ENCODE assay signal across 9 cellular contexts in genomic region chr11:128715691-128716153, GRCh38. TPM values are rescaled to one million over a fixed set of nuclear protein-coding genes. Genes with fewer than 3 reads are reported as not detected.
DNase-seq lines count a peak whose midpoint lies in the region; ATAC-seq, FAIRE-seq and TF ChIP-seq lines count a peak whose summit lies in the region.
"Had no signal": no experiment of that assay in that cellular context is flagged by ENCODE, and none has a peak within 500 bp of the region (broad histone marks: within the 10 kb centered on the region; RNA-seq: fewer than 3 reads in every experiment).

No MANE protein-coding gene starts in this region.

- H3K27ac Mint-ChIP-seq in CD14-positive monocyte (peak overlapping the region; percentile 95 to 100 (median 99)), nephron (peak overlapping the region; percentile 83 to 92 (median 92))
- peak overlapping the region; percentile 97 for H3K27ac Mint-ChIP-seq in dendritic cell treated with granulocyte-macrophage colony-stimulating factor and Interleukin-4, amounts not matched to agents 40 ng/mL and 50 ng/mL, for 4 days

- peaks cover 97% of the 10 kb centered on the region for H3K4me1 Mint-ChIP-seq in CD14-positive monocyte
- peaks cover 88% of the 10 kb centered on the region for H3K4me1 Mint-ChIP-seq in dendritic cell treated with granulocyte-macrophage colony-stimulating factor and Interleukin-4, amounts not matched to agents 40 ng/mL and 50 ng/mL, for 4 days (ENCODE audit: low read depth)
- peaks cover 53% of the 10 kb centered on the region for H3K4me1 Mint-ChIP-seq in nephron

- TF ChIP-seq CTCF in CD14-positive monocyte (IDR thresholded peaks at IDR 0.05) (no peak), NB4 (IDR thresholded peaks at IDR 0.05; ENCODE audit: low read depth, low read length) (no peak), nephron (IDR thresholded peaks at IDR 0.05; ENCODE audit: unreplicated experiment in 3 of 3) (no peak), kidney (IDR thresholded peaks at IDR 0.05; ENCODE audit: borderline replicate concordance, extremely low read depth, insufficient read depth) (no peak)

- DNase-seq in CD14-positive monocyte (ENCODE audit: low spot score) (no peak), NB4 (ENCODE audit: low read depth) (peak; percentile 48), HPDE6-E6E7 (ENCODE audit: extremely low spot score) (no peak), kidney (no peak), foreskin melanocyte (no peak)
- DNase-seq: NCI-H1105 had no signal

- FAIRE-seq in kidney (lab: Jason Lieb, UNC), result no peak

- H3K9me3 Mint-ChIP-seq in CD14-positive monocyte (peaks cover 0 to 2% (median 0%) of the 10 kb centered on the region in 7 donors), nephron (no peaks in the 10 kb centered on the region)
- peaks cover 9% of the 10 kb centered on the region for H3K9me3 Mint-ChIP-seq in dendritic cell treated with granulocyte-macrophage colony-stimulating factor and Interleukin-4, amounts not matched to agents 40 ng/mL and 50 ng/mL, for 4 days

- H3K36me3 Mint-ChIP-seq in CD14-positive monocyte (peaks cover 20 to 45% of the 10 kb centered on the region in 2 donors), nephron (ENCODE audit: low read depth) (peaks cover 15% of the 10 kb centered on the region)
- H3K36me3 Mint-ChIP-seq in dendritic cell treated with granulocyte-macrophage colony-stimulating factor and Interleukin-4, amounts not matched to agents 40 ng/mL and 50 ng/mL, for 4 days (ENCODE audit: low read depth), result peaks cover 55% of the 10 kb centered on the region

- no peak overlapping the region for H3K9ac ChIP-seq in kidney (ENCODE audit: low read length in 2 of 2)

- H3K27me3 Mint-ChIP-seq in CD14-positive monocyte (ENCODE audit: low read depth in 3 of 3) (peaks cover 0 to 1% (median 0%) of the 10 kb centered on the region in 3 donors), nephron (ENCODE audit: low read depth) (peaks cover 14% of the 10 kb centered on the region)
- no peaks in the 10 kb centered on the region for H3K27me3 Mint-ChIP-seq in dendritic cell treated with granulocyte-macrophage colony-stimulating factor and Interleukin-4, amounts not matched to agents 40 ng/mL and 50 ng/mL, for 4 days

- H3K4me1 ChIP-seq in kidney (ENCODE audit: control insufficient read depth in 1 of 2, insufficient read depth in 1 of 2, low read depth in 1 of 2, low read length in 2 of 2), result peaks cover 10 to 24% of the 10 kb centered on the region in 2 donors

- H3K36me3 ChIP-seq in kidney (ENCODE audit: control insufficient read depth in 1 of 2, insufficient read depth in 2 of 2, low read length in 2 of 2), result no peaks in the 10 kb centered on the region

- peak overlapping the region; percentile 66 to 84 for H3K4me3 Mint-ChIP-seq in CD14-positive monocyte
- H3K4me3 Mint-ChIP-seq in dendritic cell treated with granulocyte-macrophage colony-stimulating factor and Interleukin-4, amounts not matched to agents 40 ng/mL and 50 ng/mL, for 4 days, result peak overlapping the region; percentile 39
- peak overlapping the region in 2 of 3 experiments; percentile 19 to 48 for H3K4me3 Mint-ChIP-seq in nephron

- no peak for ATAC-seq in HG02852 (IDR thresholded peaks at IDR 0.05; ENCODE audit: unreplicated experiment)

- no peak for TF ChIP-seq POLR2A in NB4 (IDR thresholded peaks at IDR 0.05; ENCODE audit: extremely low read depth, insufficient read length)

- intact Hi-C loops in CD14-positive monocyte (cut with micrococcal nuclease), result no loop called here
- intact Hi-C loops in dendritic cell treated with granulocyte-macrophage colony-stimulating factor and Interleukin-4, amounts not matched to agents 40 ng/mL and 50 ng/mL, for 4 days (cut with micrococcal nuclease), result no loop called here
- intact Hi-C loops in kidney (cut with DNase I), result no loop called here

- peak overlapping the region in 1 of 2 donors; percentile 67 for H3K27ac ChIP-seq in kidney (ENCODE audit: low read depth in 2 of 2, low read length in 2 of 2)

- no peaks in the 10 kb centered on the region for H3K9me3 ChIP-seq in kidney (ENCODE audit: control insufficient read depth in 1 of 2, low read length in 2 of 2)

- H3K4me3 ChIP-seq in NB4 (ENCODE audit: low read depth, low read length), result no peak overlapping the region
- no peak overlapping the region for H3K4me3 ChIP-seq in kidney (ENCODE audit: low read length in 2 of 2)

RNA-seq across cellular contexts. Expression of gene FLI1, which starts 21.9 kb away (rescaled TPM):
- polyA plus RNA-seq in CD14-positive monocyte (10 to 100 TPM; 42.4 to 64.5 TPM), kidney (ENCODE audit: insufficient read depth, low read depth, low replicate concordance) (5.7 TPM)
- 28.2 TPM for total RNA-seq in kidney
